8 cellular contexts compared by ENCODE assay signal in the genomic region with DNA sequence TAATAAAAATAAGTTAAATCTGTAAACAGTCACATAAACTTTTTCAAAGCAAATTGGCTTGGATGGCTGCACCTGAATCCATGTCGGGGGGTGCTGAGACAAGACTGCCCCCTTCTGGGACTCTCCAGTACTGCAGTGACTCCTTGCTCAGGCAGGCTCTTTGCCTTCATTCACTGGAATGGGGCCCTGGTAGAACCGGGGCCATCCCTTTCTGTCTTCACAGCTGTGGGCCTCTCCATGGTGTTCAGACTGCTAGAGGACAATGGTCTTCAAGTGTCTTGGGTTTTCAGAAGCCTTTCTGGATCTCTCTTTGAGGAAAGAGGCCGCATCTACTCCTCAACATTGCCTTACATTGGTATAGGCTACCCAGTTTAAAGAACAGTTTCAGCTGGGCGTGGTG. TPM values are rescaled to one million over a fixed set of nuclear protein-coding genes. Genes with fewer than 3 reads are reported as not detected.
DNase-seq lines count a peak whose midpoint lies in the region; ATAC-seq and TF ChIP-seq lines count a peak whose summit lies in the region.

No MANE protein-coding gene starts in this region.

- no TSS peak for BruUV-seq in A673 (replicated peaks; lab: Mats Ljungman, UMichigan)

- H4K5ac ChIP-seq in mesendoderm (ENCODE audit: low read length), result no peak overlapping the region

- H3K4me1 ChIP-seq in A673 (ENCODE audit: insufficient read depth, low read length, poor library complexity, severe bottlenecking), result no peaks in the 10 kb centered on the region
- H3K4me1 ChIP-seq in mesendoderm (ENCODE audit: control insufficient read depth, low read depth, low read length), result no peaks in the 10 kb centered on the region

- peak; percentile 93 for TF ChIP-seq CTCF in A673 (conservative IDR thresholded peaks at IDR 0.05; ENCODE audit: low read depth, low read length)

- no peak overlapping the region for H2BK15ac ChIP-seq in mesendoderm (replicated peaks; ENCODE audit: low read depth)

- H3K4me3 ChIP-seq in A673 (ENCODE audit: low read depth, low read length, poor library complexity, severe bottlenecking) (no peak overlapping the region), mesendoderm (ENCODE audit: low read length) (no peak overlapping the region)

- H3K9ac ChIP-seq in mesendoderm (ENCODE audit: low read length), result no peak overlapping the region

- H3K56ac ChIP-seq in mesendoderm (ENCODE audit: low read length), result no peak overlapping the region

- H3K79me2 ChIP-seq in mesendoderm (ENCODE audit: control insufficient read depth, insufficient read depth, low read length), result no peaks in the 10 kb centered on the region

- no peaks in the 10 kb centered on the region for H3K9me3 ChIP-seq in A673 (ENCODE audit: low read depth, low read length, poor library complexity, severe bottlenecking)

- intact Hi-C loops in A673 (cut with micrococcal nuclease; ENCODE audit: unreplicated experiment), result loop anchor here (1.0 to 10.0 kb wide), 3 partner anchors 28 to 786 kb away; a partner anchor contains a TSS

- CTCF ChIA-PET in A673 (lab: Charles Lee), result interaction anchor here (0.5 to 1.5 kb wide), 4 partner anchors 37 to 216 kb away, joined by 4 to 6 read pairs (median 4); no protein-coding TSS in a partner anchor

- peak; percentile 78 for DNase-seq in A673 (ENCODE audit: low spot score)
- DNase-seq in NCI-H526 (lab: John Stamatoyannopoulos, UW), result peak; percentile 9 to 82
- DNase-seq in activated CD4-positive, alpha-beta T cell treated with anti-CD3 and anti-CD28 coated beads, Interleukin-2, amount 50 U/mL, for 24 hours (ENCODE audit: low read depth in 1 of 2, low spot score in 1 of 2), result peak; percentile 58 to 73
- peak; percentile 75 for DNase-seq in effector CD4-positive, alpha-beta T cell
- DNase-seq in mesendoderm, result peak; percentile 70
- DNase-seq in stimulated activated CD8-positive, alpha-beta memory T cell treated with anti-CD3 and anti-CD28 coated beads, Interleukin-7, amount 100 ng/mL, for 1 hour (ENCODE audit: low read depth in 2 of 2), result peak; percentile 55 to 80
- no peak for DNase-seq in GF-D8 (lab: John Stamatoyannopoulos, UW)

- no peak overlapping the region for H3K4ac ChIP-seq in mesendoderm (ENCODE audit: low read depth, low read length)

- no peaks in the 10 kb centered on the region for H3K79me1 ChIP-seq in mesendoderm (ENCODE audit: low read length)

- no peaks in the 10 kb centered on the region for H3K36me3 ChIP-seq in A673 (ENCODE audit: insufficient read depth, low read length, poor library complexity, severe bottlenecking)
- no peaks in the 10 kb centered on the region for H3K36me3 ChIP-seq in mesendoderm (ENCODE audit: control insufficient read depth, insufficient read depth, low read length)

- H3K4me2 ChIP-seq in mesendoderm (ENCODE audit: low read length), result no peak overlapping the region

- H2BK5ac ChIP-seq in mesendoderm (ENCODE audit: low read length), result no peak overlapping the region

- peak; percentile 65 for ATAC-seq in GM18868 (IDR thresholded peaks at IDR 0.05; ENCODE audit: unreplicated experiment)

- WGBS in mesendoderm (ENCODE audit: extremely low coverage, insufficient coverage, low lambda C conversion rate), result no CpG with 5 or more reads among the region's 4 CpGs

- H2BK120ac ChIP-seq in mesendoderm (ENCODE audit: low read depth, low read length), result no peak overlapping the region

- H3K27me3 ChIP-seq in A673 (replicated peaks; ENCODE audit: insufficient read depth, low read depth, low read length, poor library complexity) (no peaks in the 10 kb centered on the region), mesendoderm (ENCODE audit: insufficient read depth, low read length, poor library complexity) (no peaks in the 10 kb centered on the region)

- POLR2A ChIA-PET in A673 (lab: Charles Lee; ENCODE audit: low non-redundant PET), result no interaction called here

- H2AK5ac ChIP-seq in mesendoderm (ENCODE audit: low read length), result no peak overlapping the region

- no peak overlapping the region for H3K18ac ChIP-seq in mesendoderm (ENCODE audit: low read length)

- H3K23ac ChIP-seq in mesendoderm (ENCODE audit: low read length), result no peak overlapping the region

- no peak overlapping the region for H4K8ac ChIP-seq in mesendoderm (ENCODE audit: low read depth, low read length)

- H3K27ac ChIP-seq in A673 (ENCODE audit: low read depth, low read length, poor library complexity, severe bottlenecking) (no peak overlapping the region), mesendoderm (ENCODE audit: low read depth, low read length) (no peak overlapping the region)

RNA-seq across cellular contexts. Expression of a gene that starts 16.1 kb away (rescaled TPM):
- 74.4 and 92.6 TPM in 2 replicates for total RNA-seq in A673 (2021)
- 20.1 TPM for polyA plus RNA-seq in mesendoderm (2013, experiment 1 of 2)
- polyA plus RNA-seq in mesendoderm (2013, experiment 2 of 2), result 19.7 TPM

RNA-seq across cellular contexts. Expression of a gene that starts 29.8 kb away (rescaled TPM):
- 33.9 and 36.1 TPM in 2 replicates for total RNA-seq in A673 (2021)
- 27.9 TPM for polyA plus RNA-seq in mesendoderm (2013, experiment 1 of 2)
- 28.8 TPM for polyA plus RNA-seq in mesendoderm (2013, experiment 2 of 2)

RNA-seq across cellular contexts. Expression of a gene that starts 50.7 kb away (rescaled TPM):
- 53.8 and 58.7 TPM in 2 replicates for total RNA-seq in A673 (2021)
- polyA plus RNA-seq in mesendoderm (2013, experiment 1 of 2), result 28.8 TPM
- polyA plus RNA-seq in mesendoderm (2013, experiment 2 of 2), result 27.4 TPM
